Comparison of ENCODE assay signal across 14 cellular contexts in the genomic region with DNA sequence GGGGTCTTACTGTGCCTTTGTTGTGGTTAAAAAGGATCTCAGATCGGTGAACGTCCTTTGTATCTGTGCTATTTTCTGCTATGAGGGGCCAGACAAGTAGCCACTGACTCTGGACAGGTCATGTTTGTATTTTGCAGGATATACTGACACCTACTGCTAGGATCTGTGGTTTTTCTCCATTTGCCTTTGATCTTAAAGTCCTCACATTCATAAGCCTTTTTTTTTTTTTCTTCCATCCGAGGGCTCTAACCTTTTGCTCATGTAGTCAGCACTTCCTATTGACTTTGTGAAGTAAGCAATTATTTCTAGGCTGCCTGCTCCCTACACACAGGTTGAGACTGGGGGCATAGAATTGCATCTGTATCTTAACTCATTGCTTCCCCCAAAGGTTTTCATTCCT.
DNase-seq lines count a peak whose midpoint lies in the region; ATAC-seq, FAIRE-seq and TF ChIP-seq lines count a peak whose summit lies in the region.
"Had no signal": no experiment of that assay in that cellular context is flagged by ENCODE, and none has a peak within 500 bp of the region (broad histone marks: within the 10 kb centered on the region; RNA-seq: fewer than 3 reads in every experiment).

No MANE protein-coding gene starts in this region.

- no peak overlapping the region for H3K56ac ChIP-seq in H1 (replicated peaks; ENCODE audit: insufficient read length, low read depth, low read length)

- TF ChIP-seq RAD21 in HepG2 (CRISPR knock-in tag; IDR thresholded peaks at IDR 0.05) (no peak), H1 (IDR thresholded peaks at IDR 0.05 in 1 of 2, conservative IDR thresholded peaks at IDR 0.05 in 1 of 2; ENCODE audit: low read depth in 2 of 2, low read length in 2 of 2) (peak; percentile 43 to 60)

- TF ChIP-seq EP300 in HepG2 (IDR thresholded peaks at IDR 0.05; ENCODE audit: low read depth in 2 of 2, low read length in 2 of 2) (no peak), HepG2 (CRISPR knock-in tag; IDR thresholded peaks at IDR 0.05; ENCODE audit: borderline replicate concordance) (no peak), H1 (IDR thresholded peaks at IDR 0.05; ENCODE audit: borderline replicate concordance in 1 of 2, low read depth in 2 of 2, low read length in 2 of 2) (no peak)

- CTCF ChIA-PET in HepG2 (lab: Yijun Ruan, JAX; ENCODE audit: low intra/inter-chr PET ratio, low total read pairs): no interaction called here
- CTCF ChIA-PET in PC-3 (lab: Charles Lee): no interaction called here
- CTCF ChIA-PET in H1 (lab: Charles Lee; ENCODE audit: partially characterized antibody): no interaction called here
- CTCF ChIA-PET in CD4-positive, alpha-beta T cell (lab: Charles Lee): no interaction called here

- H3K9ac ChIP-seq in HepG2 (ENCODE audit: insufficient read depth, low read depth, low read length): no peak overlapping the region
- no peak overlapping the region for H3K9ac ChIP-seq in PC-3 (ENCODE audit: low read length)
- H3K9ac ChIP-seq in H1 (replicated peaks in 1 of 4; ENCODE audit: extremely low read depth in 1 of 4, low read depth in 3 of 4, low read length in 3 of 4): no peak overlapping the region

- ATAC-seq in HepG2 (peak; percentile 92), right lobe of liver (no peak), PC-3 (no peak; the same call in 1 of the 2 replicates)
- no peak for ATAC-seq in CD4-positive, alpha-beta T cell (ENCODE audit: poor library complexity)
- ATAC-seq: pancreas had no signal

- no peak overlapping the region for H4K8ac ChIP-seq in H1 (ENCODE audit: extremely low read depth, insufficient read depth, low read length)

- no peak overlapping the region for H4K5ac ChIP-seq in H1 (ENCODE audit: insufficient read length, low read depth, low read length)

- H3K14ac ChIP-seq in H1 (ENCODE audit: insufficient read length): no peak overlapping the region

- no peak overlapping the region for H3K23ac ChIP-seq in H1 (ENCODE audit: insufficient read length)

- no peaks in the 10 kb centered on the region for H3K9me3 ChIP-seq in HepG2 (ENCODE audit: low read length)
- H3K9me3 ChIP-seq in right lobe of liver: no peaks in the 10 kb centered on the region
- no peaks in the 10 kb centered on the region for H3K9me3 ChIP-seq in PC-3 (ENCODE audit: low read length)
- H3K9me3 ChIP-seq in H1 (ENCODE audit: insufficient read depth in 2 of 2, low read depth in 1 of 2, low read length in 1 of 2): no peaks in the 10 kb centered on the region
- no peaks in the 10 kb centered on the region for H3K9me3 ChIP-seq in ascending aorta
- H3K9me3 ChIP-seq in CD4-positive, alpha-beta T cell (ENCODE audit: control insufficient read depth, low read length): no peaks in the 10 kb centered on the region
- H3K9me3 ChIP-seq: pancreas had no signal

- no peak overlapping the region for H4K91ac ChIP-seq in H1 (replicated peaks; ENCODE audit: insufficient read length, low read length)

- no peak for FAIRE-seq in HepG2 (lab: Jason Lieb, UNC)
- no peak for FAIRE-seq in H1 (lab: Jason Lieb, UNC)
- no peak for FAIRE-seq in GM12892 (lab: Jason Lieb, UNC)
- FAIRE-seq: kidney, pancreas had no signal

- in situ Hi-C loops in HepG2 (cut with HindIII; ENCODE audit: extremely low pct_ligation_motif_present, low pct_unique_long_range_greater_than_20kb): loop anchor here (25.0 kb wide), 1 partner anchor 515 kb away; no protein-coding TSS in a partner anchor

- H2BK12ac ChIP-seq in H1 (ENCODE audit: low read depth, low read length): no peak overlapping the region

- H3K9me3 Mint-ChIP-seq in CD4-positive, alpha-beta T cell: no peaks in the 10 kb centered on the region

- POLR2A ChIA-PET in HepG2 (lab: Yijun Ruan, JAX) (no interaction called here), PC-3 (lab: Charles Lee; ENCODE audit: unreplicated experiment) (no interaction called here), H1 (lab: Charles Lee; ENCODE audit: partially characterized antibody) (no interaction called here)
- POLR2A ChIA-PET in CD4-positive, alpha-beta T cell (lab: Charles Lee): no interaction called here

- no peak overlapping the region for H2BK20ac ChIP-seq in H1 (ENCODE audit: low read length)

- H2BK5ac ChIP-seq in H1 (ENCODE audit: low read depth, low read length): no peak overlapping the region

- H2BK15ac ChIP-seq in H1 (ENCODE audit: low read length): no peak overlapping the region

- H3K4me3 Mint-ChIP-seq in CD4-positive, alpha-beta T cell: no peak overlapping the region

- H3K4me2 ChIP-seq in HepG2 (ENCODE audit: low read depth, low read length) (no peak overlapping the region), PC-3 (ENCODE audit: low read length) (no peak overlapping the region), H1 (ENCODE audit: insufficient read depth in 1 of 2, low read depth in 2 of 2, low read length in 2 of 2) (no peak overlapping the region)

- WGBS in HepG2 (ENCODE audit: low lambda C conversion rate): 2% methylated on average over 3 of the region's 3 CpGs
- 13% methylated on average over 3 of the region's 3 CpGs for WGBS in right lobe of liver (ENCODE audit: insufficient coverage, low coverage, low lambda C conversion rate, missing lambda C conversion rate)
- WGBS in H1 (ENCODE audit: extremely low coverage in 1 of 2, insufficient coverage in 1 of 2, insufficient read length in 1 of 2, insufficient replicate concordance in 2 of 2, low coverage in 1 of 2, low lambda C conversion rate in 2 of 2, missing lambda C conversion rate in 1 of 2), 2 experiments: 61% methylated on average over 3 of the region's 3 CpGs; no CpG with 5 or more reads in 1 of the 2 experiments

- H3K4me1 ChIP-seq in HepG2 (ENCODE audit: insufficient read depth, low read length) (peaks cover 10% of the 10 kb centered on the region), right lobe of liver (no peaks in the 10 kb centered on the region), PC-3 (ENCODE audit: insufficient read depth, low read length) (no peaks in the 10 kb centered on the region), H1 (replicated peaks in 1 of 4; ENCODE audit: control insufficient read depth in 3 of 4, insufficient read depth in 4 of 4, low read length in 3 of 4) (no peaks in the 10 kb centered on the region), ascending aorta (no peaks in the 10 kb centered on the region)
- H3K4me1 ChIP-seq: pancreas had no signal

- no peaks in the 10 kb centered on the region for H3K36me3 ChIP-seq in HepG2 (replicated peaks in 1 of 2; ENCODE audit: control insufficient read depth in 1 of 2, insufficient read depth in 2 of 2, low read length in 2 of 2)
- no peaks in the 10 kb centered on the region for H3K36me3 ChIP-seq in right lobe of liver
- no peaks in the 10 kb centered on the region for H3K36me3 ChIP-seq in PC-3 (ENCODE audit: low read depth, low read length)
- no peaks in the 10 kb centered on the region for H3K36me3 ChIP-seq in H1 (ENCODE audit: control insufficient read depth in 2 of 4, insufficient read depth in 4 of 4, low read length in 3 of 4)
- H3K36me3 ChIP-seq in ascending aorta: no peaks in the 10 kb centered on the region
- H3K36me3 ChIP-seq: pancreas had no signal

- H3K18ac ChIP-seq in H1 (ENCODE audit: extremely low read depth, low read length): no peak overlapping the region

- TF ChIP-seq POLR2A in HepG2 (IDR thresholded peaks at IDR 0.05; ENCODE audit: insufficient read depth in 1 of 2, low read depth in 2 of 2, low read length in 2 of 2): no peak
- no peak for TF ChIP-seq POLR2A in right lobe of liver (IDR thresholded peaks at IDR 0.05)
- TF ChIP-seq POLR2A in H1 (IDR thresholded peaks at IDR 0.05; ENCODE audit: control extremely low read depth in 1 of 2, low read depth in 2 of 2, low read length in 2 of 2): no peak
- no peak for TF ChIP-seq POLR2A in GM12892 (IDR thresholded peaks at IDR 0.05; ENCODE audit: low read depth, low read length)

- no peaks in the 10 kb centered on the region for H3K27me3 Mint-ChIP-seq in CD4-positive, alpha-beta T cell

- DNase-seq in HepG2 (ENCODE audit: low spot score) (peak; percentile 63), right lobe of liver (no peak), PC-3 (peak; percentile 11), H1 (ENCODE audit: low read depth in 1 of 2, low spot score in 2 of 2) (no peak), NCI-H2029 treated with DMSO at 0.1 percent for 48 hours (lab: John Stamatoyannopoulos, UW) (no peak), GM12892 (ENCODE audit: insufficient read length) (no peak), ascending aorta (ENCODE audit: low spot score in 2 of 2) (no peak)
- DNase-seq in CD4-positive, alpha-beta T cell: no peak
- DNase-seq: activated CD4-positive, alpha-beta T cell treated with anti-CD3 and anti-CD28 coated beads for 1 hour; activated CD8-positive, alpha-beta memory T cell treated with anti-CD3 and anti-CD28 coated beads, Interleukin-2, amount 50 U/mL, for 4 hours; activated naive CD4-positive, alpha-beta T cell treated with anti-CD3 and anti-CD28 coated beads, Interleukin-2, amount 50 U/mL, for 16 hours; caudate nucleus; kidney; pancreas had no signal

- intact Hi-C loops in HepG2 (cut with micrococcal nuclease; ENCODE audit: unreplicated experiment) (loop anchor here (10.0 kb wide), 2 partner anchors 523 to 893 kb away; no protein-coding TSS in a partner anchor), right lobe of liver (cut with DNase I) (no loop called here), PC-3 (cut with micrococcal nuclease) (loop anchor here (5.0 kb wide), 1 partner anchor 105 kb away; a partner anchor contains a TSS), ascending aorta (cut with DNase I) (no loop called here)
- intact Hi-C loops in CD4-positive, alpha-beta T cell (cut with DNase I, micrococcal nuclease): no loop called here

- H3K79me2 ChIP-seq in HepG2 (ENCODE audit: insufficient read depth, low read length): no peaks in the 10 kb centered on the region
- H3K79me2 ChIP-seq in PC-3 (ENCODE audit: low read length): no peaks in the 10 kb centered on the region
- no peaks in the 10 kb centered on the region for H3K79me2 ChIP-seq in H1 (ENCODE audit: control insufficient read depth in 1 of 2, insufficient read depth in 2 of 2, low read length in 2 of 2)

- H2AFZ ChIP-seq in HepG2 (ENCODE audit: low read length) (no peak overlapping the region), PC-3 (ENCODE audit: low read length) (no peak overlapping the region), H1 (ENCODE audit: low read length) (no peak overlapping the region)

- no peak overlapping the region for H2AK5ac ChIP-seq in H1 (ENCODE audit: low read depth, low read length)

- H3K27ac ChIP-seq in HepG2 (ENCODE audit: extremely low read length, insufficient read depth, low read length) (no peak overlapping the region), right lobe of liver (no peak overlapping the region), PC-3 (ENCODE audit: low read length) (no peak overlapping the region), H1 (ENCODE audit: low read depth, low read length) (no peak overlapping the region), ascending aorta (no peak overlapping the region)
- no peak overlapping the region for H3K27ac ChIP-seq in CD4-positive, alpha-beta T cell (ENCODE audit: low read depth, low read length)
- H3K27ac ChIP-seq: pancreas had no signal

- no peaks in the 10 kb centered on the region for H3F3A ChIP-seq in PC-3 (ENCODE audit: low read length, unreplicated experiment)

- no peak overlapping the region for H2BK120ac ChIP-seq in H1 (replicated peaks; ENCODE audit: low read depth, low read length)

- no peaks in the 10 kb centered on the region for H3K4me1 Mint-ChIP-seq in CD4-positive, alpha-beta T cell (ENCODE audit: low read depth)

- H3K23me2 ChIP-seq in H1 (ENCODE audit: low read depth, low read length): no peaks in the 10 kb centered on the region

- no peak overlapping the region for H3K4ac ChIP-seq in H1 (replicated peaks; ENCODE audit: insufficient read length, low read depth, low read length)

- no peaks in the 10 kb centered on the region for H4K20me1 ChIP-seq in HepG2 (ENCODE audit: insufficient read depth, low read length)
- H4K20me1 ChIP-seq in PC-3 (ENCODE audit: low read length): no peaks in the 10 kb centered on the region
- H4K20me1 ChIP-seq in H1 (replicated peaks in 1 of 2; ENCODE audit: control insufficient read depth in 1 of 2, insufficient read depth in 2 of 2, low read length in 2 of 2): no peaks in the 10 kb centered on the region

- no peak overlapping the region for H3K4me3 ChIP-seq in HepG2 (replicated peaks in 1 of 3; ENCODE audit: insufficient read depth in 1 of 3, low read depth in 2 of 3, low read length in 3 of 3)
- no peak overlapping the region for H3K4me3 ChIP-seq in right lobe of liver
- no peak overlapping the region for H3K4me3 ChIP-seq in PC-3 (ENCODE audit: low read length)
- no peak overlapping the region for H3K4me3 ChIP-seq in H1 (ENCODE audit: extremely low read depth in 1 of 4, insufficient read depth in 2 of 4, low read depth in 3 of 4, low read length in 4 of 4)
- H3K4me3 ChIP-seq in ascending aorta: no peak overlapping the region
- H3K4me3 ChIP-seq: pancreas had no signal

- H3K79me1 ChIP-seq in H1 (ENCODE audit: low read depth, low read length): no peaks in the 10 kb centered on the region

- TF ChIP-seq CTCF in HepG2 (CRISPR knock-in tag; IDR thresholded peaks at IDR 0.05) (peak; percentile 43), right lobe of liver (IDR thresholded peaks at IDR 0.05) (no peak), PC-3 (conservative IDR thresholded peaks at IDR 0.05; ENCODE audit: low read depth, low read length) (peak; percentile 17; the same call in 1 of the 2 replicates), H1 (IDR thresholded peaks at IDR 0.05; ENCODE audit: control extremely low read depth in 1 of 3, insufficient read depth in 1 of 3, low read depth in 1 of 3, low read length in 3 of 3) (peak in 1 of 3 experiments; percentile 22; a peak in 2 of 4 replicates), ascending aorta (IDR thresholded peaks at IDR 0.05) (no peak)
- no peak for TF ChIP-seq CTCF in CD4-positive, alpha-beta T cell (IDR thresholded peaks at IDR 0.05)

- H3K27me3 ChIP-seq in HepG2 (ENCODE audit: control insufficient read depth in 1 of 2, insufficient read depth in 2 of 2, low read length in 2 of 2) (no peaks in the 10 kb centered on the region), right lobe of liver (no peaks in the 10 kb centered on the region), PC-3 (ENCODE audit: low read length) (no peaks in the 10 kb centered on the region), H1 (replicated peaks in 1 of 4; ENCODE audit: control insufficient read depth in 3 of 4, extremely low read depth in 1 of 4, insufficient read depth in 3 of 4, low read length in 3 of 4) (peaks cover 0 to 1% (median 0%) of the 10 kb centered on the region in 4 experiments; a peak in 1 of 7 replicates), ascending aorta (no peaks in the 10 kb centered on the region)
- H3K27me3 ChIP-seq in CD4-positive, alpha-beta T cell (ENCODE audit: control insufficient read depth, insufficient read depth, low read length): no peaks in the 10 kb centered on the region
- H3K27me3 ChIP-seq: pancreas had no signal

- H3K9me2 ChIP-seq in PC-3 (replicated peaks; ENCODE audit: low read length): no peaks in the 10 kb centered on the region

- BruUV-seq in HepG2 (replicated peaks; lab: Mats Ljungman, UMichigan): no TSS peak
- no TSS peak for BruUV-seq in PC-3 (replicated peaks; lab: Mats Ljungman, UMichigan)

- H3K27ac Mint-ChIP-seq in CD4-positive, alpha-beta T cell: no peak overlapping the region

- no peaks in the 10 kb centered on the region for H3K36me3 Mint-ChIP-seq in CD4-positive, alpha-beta T cell (ENCODE audit: low read depth)

Comparison
In these comparisons a context has a peak if more than half of its experiments do, and no peak if none do; other contexts are left out.
1. DNase-seq: peak in HepG2 (single experiment) and PC-3 (single experiment); none in right lobe of liver (0 of 3), H1 (0 of 2), NCI-H2029 treated with DMSO at 0.1 percent for 48 hours (single experiment), GM12892 (single experiment), ascending aorta (0 of 2) and CD4-positive, alpha-beta T cell (0 of 10).
2. CTCF ChIP-seq: peak in HepG2 (single experiment) and PC-3 (single experiment); none in right lobe of liver (0 of 4), ascending aorta (0 of 3) and CD4-positive, alpha-beta T cell (single experiment).
3. intact Hi-C loops: an anchor here in HepG2 (10.0 kb wide) and PC-3 (5.0 kb wide); none called in right lobe of liver, ascending aorta and CD4-positive, alpha-beta T cell.